In the genomic region with DNA sequence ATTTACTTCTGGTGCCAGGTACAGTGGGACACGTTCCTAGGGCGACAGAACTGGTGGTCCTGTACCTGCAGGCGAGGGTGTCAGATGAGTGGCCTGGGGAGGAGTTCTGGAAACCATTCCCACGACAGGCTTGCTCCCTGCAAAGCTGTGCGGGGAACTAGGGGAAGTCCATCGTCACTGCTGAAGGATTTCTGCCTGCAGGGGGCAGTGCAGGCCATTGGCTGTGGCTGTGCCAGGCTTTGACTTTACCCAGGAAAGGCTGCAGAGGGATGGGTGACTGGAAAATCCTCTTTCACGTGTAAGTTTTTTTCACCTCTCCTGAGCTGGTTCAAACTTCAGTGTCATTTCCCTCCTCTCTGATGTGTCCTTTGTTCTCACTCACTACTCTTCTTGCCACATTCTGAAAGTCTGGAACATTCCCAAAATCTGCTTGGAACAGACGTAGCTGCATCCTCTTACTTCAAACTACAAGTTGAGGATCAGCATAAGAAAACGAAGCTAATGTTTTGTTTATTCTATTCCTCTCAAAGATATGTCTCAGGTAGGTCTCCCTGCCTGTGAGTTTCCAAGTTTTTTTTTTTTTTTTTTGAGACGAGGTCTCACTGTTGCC, we compare ENCODE assay signal across 8 cellular contexts.
DNase-seq lines count a peak whose midpoint lies in the region; ATAC-seq and TF ChIP-seq lines count a peak whose summit lies in the region.

No MANE protein-coding gene starts in this region.

- H3K4me3 ChIP-seq in BE2C (ENCODE audit: low read depth, low read length) (no peak overlapping the region), fibroblast of pulmonary artery (replicated peaks; ENCODE audit: low read depth, low read length) (no peak overlapping the region), neutrophil (ENCODE audit: low read depth in 1 of 2, low read length in 1 of 2) (no peak overlapping the region)

- peaks cover 4% of the 10 kb centered on the region for H3K27me3 Mint-ChIP-seq in type B pancreatic cell

- peak; percentile 76 for DNase-seq in BE2C
- DNase-seq in NCI-H82 (lab: John Stamatoyannopoulos, UW) = peak; percentile 85
- peak; percentile 17 for DNase-seq in activated T-cell treated with anti-CD3 and anti-CD28 coated beads for 24 hours (ENCODE audit: low read depth)
- peak; percentile 62 for DNase-seq in fibroblast of pulmonary artery (ENCODE audit: low read depth)
- DNase-seq in type B pancreatic cell (ENCODE audit: extremely low spot score, unreplicated experiment) = peak; percentile 85

- no peak overlapping the region for H3K27ac Mint-ChIP-seq in type B pancreatic cell

- TF ChIP-seq CTCF in BE2C (IDR thresholded peaks at IDR 0.05; ENCODE audit: low read depth, low read length) (peak; percentile 89), fibroblast of pulmonary artery (IDR thresholded peaks at IDR 0.05; ENCODE audit: low read length, missing control alignments) (peak; percentile 89), neutrophil (IDR thresholded peaks at IDR 0.05) (peak; percentile 82), type B pancreatic cell (conservative IDR thresholded peaks at IDR 0.05) (peak; percentile 93)

- peak overlapping the region; percentile 57 for H3K4me3 Mint-ChIP-seq in type B pancreatic cell

- peaks cover 10% of the 10 kb centered on the region for H3K4me1 Mint-ChIP-seq in type B pancreatic cell (ENCODE audit: unreplicated experiment)

- H3K9me3 Mint-ChIP-seq in type B pancreatic cell = no peaks in the 10 kb centered on the region

- no peaks in the 10 kb centered on the region for H3K36me3 Mint-ChIP-seq in type B pancreatic cell

- no peak overlapping the region for H3K27ac ChIP-seq in neutrophil

- H3K36me3 ChIP-seq in BE2C = no peaks in the 10 kb centered on the region
- no peaks in the 10 kb centered on the region for H3K36me3 ChIP-seq in neutrophil

- peak; percentile 65 for ATAC-seq in GM18868 (IDR thresholded peaks at IDR 0.05; ENCODE audit: unreplicated experiment)
- peak; percentile 66 for ATAC-seq in HG03342 (IDR thresholded peaks at IDR 0.05; ENCODE audit: unreplicated experiment)

- H3K4me1 ChIP-seq in BE2C = no peaks in the 10 kb centered on the region
- H3K4me1 ChIP-seq in neutrophil (ENCODE audit: control insufficient read depth in 1 of 2, insufficient read depth in 1 of 2, low read depth in 1 of 2, low read length in 1 of 2) = peaks cover 50 to 51% of the 10 kb centered on the region in 2 experiments

- H3K27me3 ChIP-seq in BE2C (no peaks in the 10 kb centered on the region), neutrophil (no peaks in the 10 kb centered on the region)

- H3K9me3 ChIP-seq in BE2C (no peaks in the 10 kb centered on the region), neutrophil (no peaks in the 10 kb centered on the region)

Comparison
In these comparisons a context has a peak if more than half of its experiments do, and no peak if none do; other contexts are left out.
1. DNase-seq: peak in every context shown above with its lines; median percentile 85 in NCI-H82; 85 in type B pancreatic cell; 76 in BE2C; 62 in fibroblast of pulmonary artery; 17 in activated T-cell treated with anti-CD3 and anti-CD28 coated beads for 24 hours.